24 cellular contexts compared by ENCODE assay signal in genomic region chr5:174559566-174560090, GRCh38.
"Had no signal": no experiment of that assay in that cellular context is flagged by ENCODE, and none has a peak within 500 bp of the region (broad histone marks: within the 10 kb centered on the region; RNA-seq: fewer than 3 reads in every experiment).

No MANE protein-coding gene starts in this region.

- H3K4me2 ChIP-seq: hepatocyte had no signal

- ATAC-seq: esophagus mucosa; gastroesophageal sphincter; heart left ventricle; left cardiac atrium; left lung; naive thymus-derived CD8-positive, alpha-beta T cell; right lobe of liver had no signal

- H3K36me3 ChIP-seq: gastroesophageal sphincter, heart left ventricle, left lung, ovary, right lobe of liver, stomach, thyroid gland had no signal

- H3K4me1 ChIP-seq: gastroesophageal sphincter, heart left ventricle, left lung, right lobe of liver, stomach, thyroid gland had no signal

- DNase-seq: cortex of kidney; effector CD4-positive, alpha-beta T cell; foreskin fibroblast; heart left ventricle; left cardiac atrium; left lung; naive thymus-derived CD8-positive, alpha-beta T cell; nephron progenitor cell; nucleus accumbens; ovary; posterior cingulate gyrus; retina; right lobe of liver; small intestine; stimulated activated CD4-positive, alpha-beta T cell treated with anti-CD3 and anti-CD28 coated beads, Interleukin-12 subunit alpha, Interleukin-12 subunit beta, amount 100 ng/mL, for 4 hours; stimulated activated CD4-positive, alpha-beta T cell treated with anti-CD3 and anti-CD28 coated beads, Interleukin-1b, Interleukin-23, amount 100 ng/mL, for 48 hours; stimulated activated CD4-positive, alpha-beta T cell treated with anti-CD3 and anti-CD28 coated beads, Interleukin-4, amount 100 ng/mL, for 1 hour; stimulated activated CD8-positive, alpha-beta memory T cell treated with anti-CD3 and anti-CD28 coated beads, Interleukin-4, amount 100 ng/mL, for 48 hours; stimulated activated naive CD4-positive, alpha-beta T cell; stomach; thyroid gland had no signal

- H3K27ac ChIP-seq: gastroesophageal sphincter, heart left ventricle, hepatocyte, left lung, ovary, right lobe of liver, stomach, thyroid gland had no signal

- H2AFZ ChIP-seq: hepatocyte had no signal

- H3K4me3 ChIP-seq: gastroesophageal sphincter, heart left ventricle, hepatocyte, left lung, ovary, right lobe of liver, stomach, thyroid gland had no signal

- H3K9me3 ChIP-seq: gastroesophageal sphincter, heart left ventricle, left lung, ovary, right lobe of liver, stomach, thyroid gland had no signal

- H3K27me3 ChIP-seq: hepatocyte, ovary, right lobe of liver, thyroid gland had no signal
